In the genomic region with DNA sequence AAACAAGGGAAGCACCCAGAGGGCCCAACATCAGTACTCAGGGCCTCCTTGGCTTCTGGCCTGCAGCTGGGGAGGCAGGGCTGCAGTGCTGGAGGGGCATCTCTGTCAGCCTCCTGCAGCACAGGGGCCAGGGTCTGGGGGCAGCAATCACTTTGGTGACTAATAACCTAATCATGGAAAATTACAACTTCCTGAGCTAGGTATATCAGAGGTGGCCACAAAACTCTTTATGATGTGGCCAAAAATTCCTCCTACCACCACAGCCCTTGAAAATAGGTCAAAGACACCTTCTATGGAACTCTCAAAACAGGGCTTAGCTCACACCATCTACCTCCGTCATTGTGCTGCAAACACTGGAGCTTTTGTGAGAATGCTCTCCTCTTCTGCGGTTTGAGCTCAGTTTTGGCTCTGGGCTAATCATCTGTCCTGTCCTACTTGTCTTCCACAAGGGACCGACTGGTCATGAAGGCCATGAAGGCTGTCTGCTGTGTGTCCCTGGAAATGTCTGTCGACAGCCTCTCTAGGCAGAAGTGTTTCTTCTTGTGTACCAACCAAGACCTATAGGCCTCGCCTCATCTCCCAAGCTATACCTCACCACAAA, we compare ENCODE assay signal across 9 cellular contexts. TPM values are rescaled to one million over a fixed set of nuclear protein-coding genes. Genes with fewer than 3 reads are reported as not detected.
DNase-seq lines count a peak whose midpoint lies in the region; ATAC-seq, FAIRE-seq and TF ChIP-seq lines count a peak whose summit lies in the region.
"Had no signal": no experiment of that assay in that cellular context is flagged by ENCODE, and none has a peak within 500 bp of the region (broad histone marks: within the 10 kb centered on the region; RNA-seq: fewer than 3 reads in every experiment).

No MANE protein-coding gene starts in this region.

- H3K36me3 ChIP-seq in HepG2 (replicated peaks in 1 of 2; ENCODE audit: control insufficient read depth in 1 of 2, insufficient read depth in 2 of 2, low read length in 2 of 2), result no peaks in the 10 kb centered on the region
- H3K36me3 ChIP-seq in right lobe of liver, result no peaks in the 10 kb centered on the region
- H3K36me3 ChIP-seq in endothelial cell of umbilical vein (ENCODE audit: control insufficient read depth in 2 of 2, extremely low read depth in 1 of 2, insufficient read depth in 2 of 2, low read length in 2 of 2), result no peaks in the 10 kb centered on the region
- no peaks in the 10 kb centered on the region for H3K36me3 ChIP-seq in transverse colon
- H3K36me3 ChIP-seq in testis (ENCODE audit: low read depth, missing control alignments), result no peaks in the 10 kb centered on the region

- intact Hi-C loops in HepG2 (cut with micrococcal nuclease; ENCODE audit: unreplicated experiment), result no loop called here
- intact Hi-C loops in right lobe of liver (cut with DNase I), result no loop called here
- intact Hi-C loops in endothelial cell of umbilical vein (cut with micrococcal nuclease), result no loop called here
- intact Hi-C loops in transverse colon (cut with DNase I; ENCODE audit: low total_unique reads), result no loop called here
- intact Hi-C loops in testis (cut with DNase I; ENCODE audit: low total_unique reads), result no loop called here

- H3K27me3 Mint-ChIP-seq in activated CD8-positive, alpha-beta T cell treated with anti-CD3 and anti-CD28 coated beads, Interleukin-2, amount 10 ng/mL, durations not matched to agents 7 days and 5 days (ENCODE audit: low read depth), result no peaks in the 10 kb centered on the region

- TF ChIP-seq CTCF in HepG2 (CRISPR knock-in tag; IDR thresholded peaks at IDR 0.05), result no peak
- no peak for TF ChIP-seq CTCF in right lobe of liver (IDR thresholded peaks at IDR 0.05)
- TF ChIP-seq CTCF in endothelial cell of umbilical vein (IDR thresholded peaks at IDR 0.05; ENCODE audit: extremely low read depth in 1 of 2, insufficient read depth in 1 of 2, low read depth in 1 of 2, low read length in 2 of 2), result no peak
- TF ChIP-seq CTCF in transverse colon (IDR thresholded peaks at IDR 0.05), result no peak
- no peak for TF ChIP-seq CTCF in testis (IDR thresholded peaks at IDR 0.05)

- BruUV-seq in HepG2 (replicated peaks; lab: Mats Ljungman, UMichigan) (no TSS peak), endothelial cell of umbilical vein (replicated peaks; lab: Mats Ljungman, UMichigan) (no TSS peak)

- TF ChIP-seq POLR2A in HepG2 (IDR thresholded peaks at IDR 0.05; ENCODE audit: insufficient read depth in 1 of 2, low read depth in 2 of 2, low read length in 2 of 2), result no peak
- TF ChIP-seq POLR2A in right lobe of liver (IDR thresholded peaks at IDR 0.05), result no peak
- no peak for TF ChIP-seq POLR2A in endothelial cell of umbilical vein (IDR thresholded peaks at IDR 0.05; ENCODE audit: low read depth, low read length)
- no peak for TF ChIP-seq POLR2A in transverse colon (IDR thresholded peaks at IDR 0.05)
- TF ChIP-seq POLR2A in testis (IDR thresholded peaks at IDR 0.05), result no peak

- FAIRE-seq in HepG2 (lab: Jason Lieb, UNC) (no peak), endothelial cell of umbilical vein (lab: Jason Lieb, UNC) (peak; percentile 12)

- 43% methylated on average over 2 of the region's 5 CpGs for WGBS in HepG2 (ENCODE audit: low lambda C conversion rate)
- 77% methylated on average over 4 of the region's 5 CpGs for WGBS in right lobe of liver (ENCODE audit: insufficient coverage, low coverage, low lambda C conversion rate, missing lambda C conversion rate)
- WGBS in transverse colon (ENCODE audit: low coverage in 1 of 2), 2 donors, result 77 to 80% methylated on average over 1 to 5 of the region's 5 CpGs
- 88 to 100% methylated on average over 3 to 5 of the region's 5 CpGs for WGBS in testis, 2 donors

- in situ Hi-C loops in HepG2 (cut with HindIII; ENCODE audit: extremely low pct_ligation_motif_present, low pct_unique_long_range_greater_than_20kb) (no loop called here), transverse colon (cut with MboI; ENCODE audit: low pct_ligation_motif_present in 1 of 4, low pct_unique_long_range_greater_than_20kb in 1 of 4, low sequenced_read_pairs in 3 of 4) (no loop called here)

- H3K79me2 ChIP-seq in HepG2 (ENCODE audit: insufficient read depth, low read length), result no peaks in the 10 kb centered on the region
- H3K79me2 ChIP-seq in endothelial cell of umbilical vein (ENCODE audit: control insufficient read depth, insufficient read depth, low read length), result no peaks in the 10 kb centered on the region

- H3K27me3 ChIP-seq in HepG2 (ENCODE audit: control insufficient read depth in 1 of 2, insufficient read depth in 2 of 2, low read length in 2 of 2), result no peaks in the 10 kb centered on the region; a peak in 1 of 5 replicates
- H3K27me3 ChIP-seq in right lobe of liver, result no peaks in the 10 kb centered on the region
- H3K27me3 ChIP-seq in endothelial cell of umbilical vein (ENCODE audit: control insufficient read depth in 2 of 2, insufficient read depth in 2 of 2, low read length in 2 of 2), result peaks cover 0 to 4% of the 10 kb centered on the region in 2 experiments
- H3K27me3 ChIP-seq in transverse colon, result no peaks in the 10 kb centered on the region
- H3K27me3 ChIP-seq in testis, result no peaks in the 10 kb centered on the region

- H3K9ac ChIP-seq in HepG2 (ENCODE audit: insufficient read depth, low read depth, low read length) (no peak overlapping the region), endothelial cell of umbilical vein (replicated peaks; ENCODE audit: extremely low read depth, insufficient read depth, low read length) (no peak overlapping the region)

- ATAC-seq in HepG2, result peak; percentile 23; the same call in 2 of the 3 replicates
- no peak for ATAC-seq in right lobe of liver
- ATAC-seq in activated CD8-positive, alpha-beta T cell treated with anti-CD3 and anti-CD28 coated beads, Interleukin-2, amount 10 ng/mL, durations not matched to agents 7 days and 5 days, result peak; percentile 7

- peak overlapping the region; percentile 94 for H3K27ac Mint-ChIP-seq in activated CD8-positive, alpha-beta T cell treated with anti-CD3 and anti-CD28 coated beads, Interleukin-2, amount 10 ng/mL, durations not matched to agents 7 days and 5 days

- no peak overlapping the region for H3K4me3 ChIP-seq in HepG2 (replicated peaks in 1 of 3; ENCODE audit: insufficient read depth in 1 of 3, low read depth in 2 of 3, low read length in 3 of 3)
- no peak overlapping the region for H3K4me3 ChIP-seq in right lobe of liver
- no peak overlapping the region for H3K4me3 ChIP-seq in endothelial cell of umbilical vein (replicated peaks in 1 of 3; ENCODE audit: insufficient read depth in 1 of 3, low read depth in 1 of 3, low read length in 3 of 3)
- no peak overlapping the region for H3K4me3 ChIP-seq in transverse colon
- H3K4me3 ChIP-seq in testis, result no peak overlapping the region

- dilution Hi-C loops in endothelial cell of umbilical vein (cut with MboI; ENCODE audit: extremely low pct_ligation_motif_present, low sequenced_read_pairs), result no loop called here

- no peak overlapping the region for H3K4me3 Mint-ChIP-seq in activated CD8-positive, alpha-beta T cell treated with anti-CD3 and anti-CD28 coated beads, Interleukin-2, amount 10 ng/mL, durations not matched to agents 7 days and 5 days

- H3K36me3 Mint-ChIP-seq in activated CD8-positive, alpha-beta T cell treated with anti-CD3 and anti-CD28 coated beads, Interleukin-2, amount 10 ng/mL, durations not matched to agents 7 days and 5 days (ENCODE audit: low read depth), result peaks cover 4% of the 10 kb centered on the region

- CTCF ChIA-PET in HepG2 (lab: Yijun Ruan, JAX; ENCODE audit: low intra/inter-chr PET ratio, low total read pairs) (no interaction called here), endothelial cell of umbilical vein (lab: Charles Lee) (interaction anchor here (1.4 kb wide), 1 partner anchor 16 kb away, joined by 3 read pairs; no protein-coding TSS in a partner anchor)
- CTCF ChIA-PET in activated CD8-positive, alpha-beta T cell treated with anti-CD3 and anti-CD28 coated beads, Interleukin-2, amount 10 ng/mL, durations not matched to agents 7 days and 5 days (lab: Charles Lee), result interaction anchor here (0.9 to 4.0 kb wide), 10 partner anchors 21 to 335 kb away, joined by 3 to 18 read pairs (median 4); a partner anchor contains a TSS

- no peak for DNase-seq in HepG2 (ENCODE audit: low spot score)
- no peak for DNase-seq in right lobe of liver
- DNase-seq in activated CD8-positive, alpha-beta T cell treated with anti-CD3 and anti-CD28 coated beads, Interleukin-2, amount 10 ng/mL, durations not matched to agents 7 days and 5 days, result peak; percentile 33
- no peak for DNase-seq in endothelial cell of umbilical vein (ENCODE audit: low read depth, low spot score)
- DNase-seq in transverse colon, result no peak
- no peak for DNase-seq in foreskin melanocyte
- no peak for DNase-seq in NCI-H187 treated with DMSO at 0.1 percent for 48 hours (lab: John Stamatoyannopoulos, UW)
- no peak for DNase-seq in testis

- H3K4me1 ChIP-seq in HepG2 (ENCODE audit: insufficient read depth, low read length), result peaks cover 8% of the 10 kb centered on the region; the same call in 1 of the 2 replicates
- H3K4me1 ChIP-seq in right lobe of liver, result no peaks in the 10 kb centered on the region
- peaks cover 17% of the 10 kb centered on the region for H3K4me1 ChIP-seq in endothelial cell of umbilical vein (ENCODE audit: control insufficient read depth, extremely low read depth, insufficient read depth, low read length)
- peaks cover 2 to 14% (median 11%) of the 10 kb centered on the region in 4 donors for H3K4me1 ChIP-seq in transverse colon
- peaks cover 7% of the 10 kb centered on the region for H3K4me1 ChIP-seq in testis

- H3K27ac ChIP-seq in HepG2 (ENCODE audit: extremely low read length, insufficient read depth, low read length), result no peak overlapping the region
- H3K27ac ChIP-seq in right lobe of liver, result no peak overlapping the region
- no peak overlapping the region for H3K27ac ChIP-seq in endothelial cell of umbilical vein (ENCODE audit: insufficient read depth, low read depth, low read length)
- peak overlapping the region; percentile 42 to 77 (median 52) for H3K27ac ChIP-seq in transverse colon
- no peak overlapping the region for H3K27ac ChIP-seq in testis

- POLR2A ChIA-PET in HepG2 (lab: Yijun Ruan, JAX), result no interaction called here
- POLR2A ChIA-PET in activated CD8-positive, alpha-beta T cell treated with anti-CD3 and anti-CD28 coated beads, Interleukin-2, amount 10 ng/mL, durations not matched to agents 7 days and 5 days (lab: Charles Lee), result interaction anchor here (0.9 kb wide), 1 partner anchor 15 kb away, joined by 3 read pairs; no protein-coding TSS in a partner anchor
- POLR2A ChIA-PET in endothelial cell of umbilical vein (lab: Charles Lee), result no interaction called here

- H3K4me1 Mint-ChIP-seq in activated CD8-positive, alpha-beta T cell treated with anti-CD3 and anti-CD28 coated beads, Interleukin-2, amount 10 ng/mL, durations not matched to agents 7 days and 5 days (ENCODE audit: low read depth), result peaks cover 88% of the 10 kb centered on the region

- H3K9me3 Mint-ChIP-seq in activated CD8-positive, alpha-beta T cell treated with anti-CD3 and anti-CD28 coated beads, Interleukin-2, amount 10 ng/mL, durations not matched to agents 7 days and 5 days (ENCODE audit: insufficient read depth), result no peaks in the 10 kb centered on the region

- H2AFZ ChIP-seq in HepG2 (ENCODE audit: low read length), result no peak overlapping the region
- H2AFZ ChIP-seq in endothelial cell of umbilical vein (ENCODE audit: low read depth, low read length), result no peak overlapping the region

- H4K20me1 ChIP-seq in HepG2 (ENCODE audit: insufficient read depth, low read length) (no peaks in the 10 kb centered on the region), endothelial cell of umbilical vein (replicated peaks; ENCODE audit: control insufficient read depth, extremely low read depth, insufficient read depth, low read length) (no peaks in the 10 kb centered on the region)

- no peaks in the 10 kb centered on the region for H3K9me3 ChIP-seq in HepG2 (ENCODE audit: low read length)
- no peaks in the 10 kb centered on the region for H3K9me3 ChIP-seq in right lobe of liver
- H3K9me3 ChIP-seq in endothelial cell of umbilical vein (replicated peaks; ENCODE audit: control insufficient read depth, insufficient read depth, low read length), result no peaks in the 10 kb centered on the region
- no peaks in the 10 kb centered on the region for H3K9me3 ChIP-seq in transverse colon
- no peaks in the 10 kb centered on the region for H3K9me3 ChIP-seq in testis

- TF ChIP-seq RAD21 in HepG2 (CRISPR knock-in tag; IDR thresholded peaks at IDR 0.05), result no peak

- TF ChIP-seq EP300 in HepG2 (IDR thresholded peaks at IDR 0.05; ENCODE audit: low read depth in 2 of 2, low read length in 2 of 2) (no peak), HepG2 (CRISPR knock-in tag; IDR thresholded peaks at IDR 0.05; ENCODE audit: borderline replicate concordance) (no peak), transverse colon (IDR thresholded peaks at IDR 0.05; ENCODE audit: low read depth) (no peak)

- no peak overlapping the region for H3K4me2 ChIP-seq in HepG2 (ENCODE audit: low read depth, low read length)
- no peak overlapping the region for H3K4me2 ChIP-seq in endothelial cell of umbilical vein (ENCODE audit: insufficient read depth, low read length)

- no peaks in the 10 kb centered on the region for H3K9me1 ChIP-seq in endothelial cell of umbilical vein (replicated peaks; ENCODE audit: control insufficient read depth, extremely low read depth, insufficient read depth, low read length)

RNA-seq across cellular contexts. Expression of a gene that starts 28.6 kb away (rescaled TPM):
- total RNA-seq in HepG2 (2016; rRNA removed; fragmentation: Illumina TruSeq; extraction: Trizol) (not detected in 2 replicates), right lobe of liver (not detected), endothelial cell of umbilical vein (not detected in 2 replicates), transverse colon (not detected), testis (not detected)
- total RNA-seq in HepG2 (2016; cell fraction: cytosol; rRNA removed; fragmentation: Illumina TruSeq; extraction: Trizol; ENCODE audit: low read depth), result not detected in 2 replicates
- total RNA-seq in HepG2 (2016; cell fraction: insoluble cytoplasmic fraction; rRNA removed; fragmentation: Illumina TruSeq; extraction: Trizol), result not detected in 2 replicates
- not detected in 2 replicates for total RNA-seq in HepG2 (2016; cell fraction: membrane; rRNA removed; fragmentation: Illumina TruSeq; extraction: Trizol)
- not detected in 2 replicates for total RNA-seq in HepG2 (2016; cell fraction: nucleus; rRNA removed; fragmentation: Illumina TruSeq; extraction: Trizol)
- polyA plus RNA-seq in HepG2 (2011; rRNA removed) (not detected in 2 replicates), endothelial cell of umbilical vein (not detected in 2 replicates), testis (ENCODE audit: insufficient read depth, low read depth, low replicate concordance) (not detected)
- polyA plus RNA-seq in HepG2 (2011; cell fraction: cytosol; rRNA removed), result not detected in 2 replicates
- polyA plus RNA-seq in HepG2 (2011; cell fraction: nucleus; rRNA removed), result not detected in 2 replicates
- polyA plus RNA-seq in HepG2 (2012), result not detected in 2 replicates
- polyA plus RNA-seq in HepG2 (2016; cell fraction: cytosol; fragmentation: Illumina TruSeq; extraction: Trizol; ENCODE audit: low read depth), result not detected in 2 replicates
- polyA plus RNA-seq in HepG2 (2016; cell fraction: insoluble cytoplasmic fraction; fragmentation: Illumina TruSeq; extraction: Trizol; ENCODE audit: low read depth), result not detected in 2 replicates
- not detected in 2 replicates for polyA plus RNA-seq in HepG2 (2016; cell fraction: membrane; fragmentation: Illumina TruSeq; extraction: Trizol; ENCODE audit: low read depth)
- polyA plus RNA-seq in HepG2 (2016; cell fraction: nucleus; fragmentation: Illumina TruSeq; extraction: Trizol; ENCODE audit: insufficient read depth, low read depth), result not detected in 2 replicates
- not detected in 2 replicates for polyA minus RNA-seq in HepG2 (2011; rRNA and poly(A)+ RNA removed; ENCODE audit: low replicate concordance)
- not detected in 2 replicates for polyA minus RNA-seq in HepG2 (2011; cell fraction: cytosol; rRNA and poly(A)+ RNA removed)
- polyA minus RNA-seq in HepG2 (2011; cell fraction: nucleus; rRNA and poly(A)+ RNA removed), result not detected in 2 replicates
- total RNA-seq in activated CD8-positive, alpha-beta T cell treated with anti-CD3 and anti-CD28 coated beads, Interleukin-2, amount 10 ng/mL, durations not matched to agents 7 days and 5 days, result under 1 TPM; 0.55 to 0.61 TPM
- polyA plus RNA-seq in endothelial cell of umbilical vein (2011; cell fraction: cytosol; rRNA removed), result 0.08 TPM in 1 of 2 replicates, not detected in the other
- polyA plus RNA-seq in endothelial cell of umbilical vein (2011; cell fraction: nucleus; rRNA removed), result not detected in 2 replicates
- polyA plus RNA-seq in endothelial cell of umbilical vein (2012), result 0.48 TPM in 1 of 2 replicates, not detected in the other
- polyA minus RNA-seq in endothelial cell of umbilical vein, result not detected in 2 replicates
- polyA minus RNA-seq in endothelial cell of umbilical vein (2011; cell fraction: cytosol; rRNA and poly(A)+ RNA removed), result not detected
- not detected in 2 replicates for polyA minus RNA-seq in endothelial cell of umbilical vein (2011; cell fraction: nucleus; rRNA and poly(A)+ RNA removed)

RNA-seq across cellular contexts. Expression of a gene that starts 41.7 kb away (rescaled TPM):
- total RNA-seq in HepG2 (2016; rRNA removed; fragmentation: Illumina TruSeq; extraction: Trizol) (not detected in 2 replicates), right lobe of liver (not detected), endothelial cell of umbilical vein (not detected in 2 replicates), transverse colon (not detected), testis (under 1 TPM in 1 of 2 donors, not detected in 1; 0.39 TPM)
- total RNA-seq in HepG2 (2016; cell fraction: cytosol; rRNA removed; fragmentation: Illumina TruSeq; extraction: Trizol; ENCODE audit: low read depth), result not detected in 2 replicates
- not detected in 2 replicates for total RNA-seq in HepG2 (2016; cell fraction: insoluble cytoplasmic fraction; rRNA removed; fragmentation: Illumina TruSeq; extraction: Trizol)
- total RNA-seq in HepG2 (2016; cell fraction: membrane; rRNA removed; fragmentation: Illumina TruSeq; extraction: Trizol), result not detected in 2 replicates
- total RNA-seq in HepG2 (2016; cell fraction: nucleus; rRNA removed; fragmentation: Illumina TruSeq; extraction: Trizol), result not detected in 2 replicates
- polyA plus RNA-seq in HepG2 (2011; rRNA removed) (not detected in 2 replicates), endothelial cell of umbilical vein (not detected in 2 replicates), testis (ENCODE audit: insufficient read depth, low read depth, low replicate concordance) (not detected)
- polyA plus RNA-seq in HepG2 (2011; cell fraction: cytosol; rRNA removed), result not detected in 2 replicates
- polyA plus RNA-seq in HepG2 (2011; cell fraction: nucleus; rRNA removed), result not detected in 2 replicates
- polyA plus RNA-seq in HepG2 (2012), result not detected in 2 replicates
- polyA plus RNA-seq in HepG2 (2016; cell fraction: cytosol; fragmentation: Illumina TruSeq; extraction: Trizol; ENCODE audit: low read depth), result not detected in 2 replicates
- not detected in 2 replicates for polyA plus RNA-seq in HepG2 (2016; cell fraction: insoluble cytoplasmic fraction; fragmentation: Illumina TruSeq; extraction: Trizol; ENCODE audit: low read depth)
- not detected in 2 replicates for polyA plus RNA-seq in HepG2 (2016; cell fraction: membrane; fragmentation: Illumina TruSeq; extraction: Trizol; ENCODE audit: low read depth)
- not detected in 2 replicates for polyA plus RNA-seq in HepG2 (2016; cell fraction: nucleus; fragmentation: Illumina TruSeq; extraction: Trizol; ENCODE audit: insufficient read depth, low read depth)
- not detected in 2 replicates for polyA minus RNA-seq in HepG2 (2011; rRNA and poly(A)+ RNA removed; ENCODE audit: low replicate concordance)
- polyA minus RNA-seq in HepG2 (2011; cell fraction: cytosol; rRNA and poly(A)+ RNA removed), result not detected in 2 replicates
- polyA minus RNA-seq in HepG2 (2011; cell fraction: nucleus; rRNA and poly(A)+ RNA removed), result not detected in 2 replicates
- total RNA-seq in activated CD8-positive, alpha-beta T cell treated with anti-CD3 and anti-CD28 coated beads, Interleukin-2, amount 10 ng/mL, durations not matched to agents 7 days and 5 days, result not detected
- not detected in 2 replicates for polyA plus RNA-seq in endothelial cell of umbilical vein (2011; cell fraction: cytosol; rRNA removed)
- not detected in 2 replicates for polyA plus RNA-seq in endothelial cell of umbilical vein (2011; cell fraction: nucleus; rRNA removed)
- not detected in 2 replicates for polyA plus RNA-seq in endothelial cell of umbilical vein (2012)
- polyA minus RNA-seq in endothelial cell of umbilical vein, result not detected in 2 replicates
- polyA minus RNA-seq in endothelial cell of umbilical vein (2011; cell fraction: cytosol; rRNA and poly(A)+ RNA removed), result not detected
- not detected in 2 replicates for polyA minus RNA-seq in endothelial cell of umbilical vein (2011; cell fraction: nucleus; rRNA and poly(A)+ RNA removed)
- total RNA-seq: mononuclear cell had no signal

Comparison
In these comparisons a context has a peak if more than half of its experiments do, and no peak if none do; other contexts are left out.
1. ATAC-seq: peak in HepG2 (single experiment) and activated CD8-positive, alpha-beta T cell treated with anti-CD3 and anti-CD28 coated beads, Interleukin-2, amount 10 ng/mL, durations not matched to agents 7 days and 5 days (single experiment); none in right lobe of liver (0 of 4).
2. H3K27ac ChIP-seq: peak in transverse colon (4 of 4); none in HepG2 (single experiment), right lobe of liver (0 of 3), endothelial cell of umbilical vein (single experiment) and testis (0 of 2).